ENCODE assay signal across 18 cellular contexts in genomic region chrX:15617111-15617510, GRCh38. TPM values are rescaled to one million over a fixed set of nuclear protein-coding genes. Genes with fewer than 3 reads are reported as not detected.
DNase-seq lines count a peak whose midpoint lies in the region; TF ChIP-seq lines count a peak whose summit lies in the region.
"Had no signal": no experiment of that assay in that cellular context is flagged by ENCODE, and none has a peak within 500 bp of the region (broad histone marks: within the 10 kb centered on the region; RNA-seq: fewer than 3 reads in every experiment).

No MANE protein-coding gene starts in this region.

- in situ Hi-C loops in mammary epithelial cell (cut with MboI; ENCODE audit: low sequenced_read_pairs in 2 of 2), result no loop called here

- H3K14ac ChIP-seq in trophoblast cell (ENCODE audit: low read length), result no peak overlapping the region

- intact Hi-C loops in left ventricle myocardium inferior (cut with micrococcal nuclease) (no loop called here), cardiac septum (cut with DNase I) (no loop called here), mammary epithelial cell (cut with micrococcal nuclease) (no loop called here)

- no peaks in the 10 kb centered on the region for H3K79me2 ChIP-seq in mammary epithelial cell (ENCODE audit: insufficient read depth, low read length)
- H3K79me2 ChIP-seq in trophoblast cell (ENCODE audit: control insufficient read depth, insufficient read depth, low read length, poor library complexity), result no peaks in the 10 kb centered on the region

- H3K23ac ChIP-seq in trophoblast cell (ENCODE audit: low read length), result no peak overlapping the region

- DNase-seq in left ventricle myocardium inferior (no peak), cardiac septum (ENCODE audit: low spot score) (no peak), mammary epithelial cell (peak; percentile 11), trophoblast cell (peak; percentile 7 to 38), iPS-NIHi7 (ENCODE audit: extremely low spot score) (no peak)
- no peak for DNase-seq in effector memory CD4-positive, alpha-beta T cell
- no peak for DNase-seq in stimulated activated naive CD4-positive, alpha-beta T cell (lab: John Stamatoyannopoulos, UW)
- DNase-seq: AML-193, DMS 273 treated with DMSO at 0.1 percent for 48 hours, DMS79, HCEC 1CT, HFFc6 had no signal

- H3K4me3 ChIP-seq in left ventricle myocardium inferior (no peak overlapping the region), mammary epithelial cell (replicated peaks in 1 of 3; ENCODE audit: insufficient read depth in 1 of 3, low read depth in 2 of 3, low read length in 3 of 3) (no peak overlapping the region), trophoblast cell (ENCODE audit: low read depth, low read length) (no peak overlapping the region)
- no peak overlapping the region for H3K4me3 ChIP-seq in effector memory CD4-positive, alpha-beta T cell (ENCODE audit: insufficient read depth, low read depth, low read length, poor library complexity, severe bottlenecking)
- H3K4me3 ChIP-seq: BLaER1, GM12878 had no signal

- TF ChIP-seq CTCF in left ventricle myocardium inferior (IDR thresholded peaks at IDR 0.05; ENCODE audit: borderline replicate concordance), result no peak
- TF ChIP-seq CTCF in mammary epithelial cell (conservative IDR thresholded peaks at IDR 0.05 in 1 of 2, IDR thresholded peaks at IDR 0.05 in 1 of 2; ENCODE audit: extremely low read depth in 1 of 2, insufficient read depth in 1 of 2, low read depth in 1 of 2, low read length in 2 of 2), result no peak

- no peak overlapping the region for H2BK12ac ChIP-seq in trophoblast cell (ENCODE audit: low read length)

- H4K91ac ChIP-seq in trophoblast cell (ENCODE audit: low read depth, low read length), result no peak overlapping the region

- H4K8ac ChIP-seq in trophoblast cell (ENCODE audit: low read depth, low read length), result no peak overlapping the region

- 72% methylated on average over 6 of the region's 6 CpGs for WGBS in mammary epithelial cell (ENCODE audit: low coverage, missing lambda C conversion rate)
- no CpG with 5 or more reads among the region's 6 CpGs for WGBS in trophoblast cell (ENCODE audit: extremely low coverage, insufficient coverage, insufficient read length)

- H3K36me3 ChIP-seq in left ventricle myocardium inferior (no peaks in the 10 kb centered on the region), mammary epithelial cell (ENCODE audit: insufficient read depth, low read length) (no peaks in the 10 kb centered on the region), trophoblast cell (ENCODE audit: control insufficient read depth in 1 of 2, insufficient read depth in 2 of 2, low read length in 2 of 2) (no peaks in the 10 kb centered on the region)
- H3K36me3 ChIP-seq in effector memory CD4-positive, alpha-beta T cell (ENCODE audit: control insufficient read depth, insufficient read depth, low read length), result no peaks in the 10 kb centered on the region
- H3K36me3 ChIP-seq: BLaER1 had no signal

- no peak overlapping the region for H2BK5ac ChIP-seq in trophoblast cell (ENCODE audit: low read depth, low read length, poor library complexity)

- H3K27me3 ChIP-seq in left ventricle myocardium inferior (ENCODE audit: low read depth) (no peaks in the 10 kb centered on the region), mammary epithelial cell (ENCODE audit: insufficient read depth, low read length) (no peaks in the 10 kb centered on the region), trophoblast cell (ENCODE audit: insufficient read depth, low read length) (no peaks in the 10 kb centered on the region)
- H3K27me3 ChIP-seq in effector memory CD4-positive, alpha-beta T cell (replicated peaks; ENCODE audit: control insufficient read depth, insufficient read depth, low read length, poor library complexity, severe bottlenecking), result no peaks in the 10 kb centered on the region

- no peaks in the 10 kb centered on the region for H3K79me1 ChIP-seq in trophoblast cell (ENCODE audit: low read length)

- peak overlapping the region; percentile 30 for H3K27ac ChIP-seq in left ventricle myocardium inferior (replicated peaks)
- H3K27ac ChIP-seq in mammary epithelial cell (ENCODE audit: insufficient read depth, low read depth, low read length), result no peak overlapping the region
- no peak overlapping the region for H3K27ac ChIP-seq in trophoblast cell (ENCODE audit: low read depth, low read length)
- no peak overlapping the region for H3K27ac ChIP-seq in effector memory CD4-positive, alpha-beta T cell (ENCODE audit: insufficient read depth, low read length, poor library complexity, severe bottlenecking)
- H3K27ac ChIP-seq: 22Rv1, BLaER1 had no signal

- no peak overlapping the region for H2AK5ac ChIP-seq in trophoblast cell (ENCODE audit: low read length)

- H3K18ac ChIP-seq in trophoblast cell (ENCODE audit: low read length), result no peak overlapping the region

- H3K4me1 ChIP-seq in left ventricle myocardium inferior (no peaks in the 10 kb centered on the region), mammary epithelial cell (ENCODE audit: insufficient read depth, low read length) (peaks cover 22% of the 10 kb centered on the region), trophoblast cell (ENCODE audit: control insufficient read depth in 1 of 2, insufficient read depth in 2 of 2, low read length in 2 of 2) (no peaks in the 10 kb centered on the region)
- H3K4me1 ChIP-seq in effector memory CD4-positive, alpha-beta T cell (ENCODE audit: control insufficient read depth, insufficient read depth, low read length, poor library complexity, severe bottlenecking), result no peaks in the 10 kb centered on the region
- H3K4me1 ChIP-seq: BLaER1 had no signal

- no peak overlapping the region for H2BK120ac ChIP-seq in trophoblast cell (ENCODE audit: insufficient read depth, low read length, poor library complexity)

- H3K9me3 ChIP-seq in left ventricle myocardium inferior (replicated peaks), result no peaks in the 10 kb centered on the region
- no peaks in the 10 kb centered on the region for H3K9me3 ChIP-seq in mammary epithelial cell (replicated peaks; ENCODE audit: insufficient read depth, low read length)
- H3K9me3 ChIP-seq in trophoblast cell (ENCODE audit: insufficient read depth, low read depth, low read length), result no peaks in the 10 kb centered on the region
- no peaks in the 10 kb centered on the region for H3K9me3 ChIP-seq in effector memory CD4-positive, alpha-beta T cell (ENCODE audit: control insufficient read depth, low read length)
- H3K9me3 ChIP-seq: BLaER1 had no signal

- no peaks in the 10 kb centered on the region for H4K20me1 ChIP-seq in mammary epithelial cell (ENCODE audit: insufficient read depth, low read length)
- H4K20me1 ChIP-seq: BLaER1 had no signal

- H3K4me2 ChIP-seq in mammary epithelial cell (ENCODE audit: insufficient read depth, low read depth, low read length) (no peak overlapping the region), trophoblast cell (ENCODE audit: low read length) (no peak overlapping the region)
- H3K4me2 ChIP-seq: BLaER1 had no signal

- H3K9ac ChIP-seq in mammary epithelial cell (ENCODE audit: insufficient read depth, low read length) (no peak overlapping the region), trophoblast cell (ENCODE audit: low read length) (no peak overlapping the region)
- H3K9ac ChIP-seq: BLaER1 had no signal

- H4K12ac ChIP-seq in trophoblast cell (ENCODE audit: low read depth, low read length), result no peak overlapping the region

- CTCF ChIA-PET in mammary epithelial cell (lab: Charles Lee; ENCODE audit: low non-redundant PET), result no interaction called here

- H3K4ac ChIP-seq in trophoblast cell (ENCODE audit: low read depth, low read length), result no peak overlapping the region

- dilution Hi-C loops in mammary epithelial cell (cut with HindIII; ENCODE audit: low sequenced_read_pairs), result no loop called here

- no TSS peak for BruUV-seq in mammary epithelial cell (replicated peaks; lab: Mats Ljungman, UMichigan)

- H2AFZ ChIP-seq in mammary epithelial cell (ENCODE audit: low read depth, low read length) (no peak overlapping the region), trophoblast cell (ENCODE audit: insufficient read depth, low read length, poor library complexity) (no peak overlapping the region)

RNA-seq across cellular contexts. Expression of gene ACE2, which starts 16.4 kb away (rescaled TPM):
- total RNA-seq in left ventricle myocardium inferior (14.0 TPM), cardiac septum (113 TPM), mammary epithelial cell (under 1 TPM; 0.17 to 0.31 TPM)
- polyA plus RNA-seq in mammary epithelial cell, result 0.12 TPM
- not detected for polyA minus RNA-seq in mammary epithelial cell
- polyA plus RNA-seq in trophoblast cell (2013), result 2.5 and 2.6 TPM in 2 replicates
- total RNA-seq: A673, G401, GM12878, H4, HFFc6 had no signal

RNA-seq across cellular contexts. Expression of gene CLTRN, which starts 47.5 kb away (rescaled TPM):
- total RNA-seq in left ventricle myocardium inferior, result 0.66 TPM
- total RNA-seq in cardiac septum, result 0.94 TPM
- 1 to 10 TPM; 2.0 to 2.2 TPM for total RNA-seq in mammary epithelial cell
- 1.4 TPM for polyA plus RNA-seq in mammary epithelial cell
- polyA minus RNA-seq in mammary epithelial cell, result not detected
- 1.6 TPM in 2 replicates for polyA plus RNA-seq in trophoblast cell (2013)
- total RNA-seq: A673, G401 had no signal

Comparison
In these comparisons a context has a peak if more than half of its experiments do, and no peak if none do; other contexts are left out.
1. DNase-seq: peak in mammary epithelial cell (single experiment) and trophoblast cell (2 of 2); none in left ventricle myocardium inferior (single experiment), cardiac septum (single experiment), effector memory CD4-positive, alpha-beta T cell (0 of 3), iPS-NIHi7 (single experiment) and stimulated activated naive CD4-positive, alpha-beta T cell (0 of 6).
2. RNA of gene ACE2, which starts 16.4 kb away (total RNA-seq): 113 TPM in cardiac septum (single experiment) and 14.0 TPM in left ventricle myocardium inferior (single experiment); 0.17 to 0.31 TPM in mammary epithelial cell; every median in the first group is over 10 times any median in the second.